Comparison of ENCODE assay signal across 8 cellular contexts in genomic region chr1:225653463-225654276, GRCh38. TPM values are rescaled to one million over a fixed set of nuclear protein-coding genes. Genes with fewer than 3 reads are reported as not detected.
DNase-seq lines count a peak whose midpoint lies in the region; ATAC-seq and TF ChIP-seq lines count a peak whose summit lies in the region.

No MANE protein-coding gene starts in this region.

- no peak for TF ChIP-seq CTCF in CD4-positive, alpha-beta T cell (IDR thresholded peaks at IDR 0.05)
- TF ChIP-seq CTCF in esophagus muscularis mucosa (IDR thresholded peaks at IDR 0.05) (no peak), thoracic aorta (IDR thresholded peaks at IDR 0.05) (no peak)

- peaks cover 36% of the 10 kb centered on the region for H3K27me3 ChIP-seq in CD4-positive, alpha-beta T cell (ENCODE audit: control insufficient read depth, insufficient read depth, low read length)
- H3K27me3 ChIP-seq in esophagus muscularis mucosa (peaks cover 0 to 8% (median 0%) of the 10 kb centered on the region in 4 donors), mononuclear cell (ENCODE audit: insufficient read depth, low read length) (peaks cover 48% of the 10 kb centered on the region), thoracic aorta (replicated peaks; ENCODE audit: insufficient read depth) (no peaks in the 10 kb centered on the region)

- no peaks in the 10 kb centered on the region for H3K9me3 Mint-ChIP-seq in CD4-positive, alpha-beta T cell

- H3K27ac Mint-ChIP-seq in CD4-positive, alpha-beta T cell, result no peak overlapping the region

- H3K27ac ChIP-seq in CD4-positive, alpha-beta T cell (ENCODE audit: low read depth, low read length), result no peak overlapping the region
- H3K27ac ChIP-seq in esophagus muscularis mucosa (replicated peaks in 1 of 4), result peak overlapping the region; percentile 96 to 100 (median 98)
- peak overlapping the region; percentile 98 to 99 for H3K27ac ChIP-seq in thoracic aorta

- H3K4me3 ChIP-seq in esophagus muscularis mucosa, result peak overlapping the region; percentile 93 to 98 (median 96)
- peak overlapping the region; percentile 35 for H3K4me3 ChIP-seq in mononuclear cell (ENCODE audit: low read length)
- H3K4me3 ChIP-seq in thoracic aorta, result peak overlapping the region; percentile 87

- CTCF ChIA-PET in CD4-positive, alpha-beta T cell (lab: Charles Lee), result no interaction called here

- H3K36me3 Mint-ChIP-seq in CD4-positive, alpha-beta T cell (ENCODE audit: low read depth), result no peaks in the 10 kb centered on the region

- H3K36me3 ChIP-seq in esophagus muscularis mucosa, result no peaks in the 10 kb centered on the region
- H3K36me3 ChIP-seq in thoracic aorta, result no peaks in the 10 kb centered on the region

- peak; percentile 8 for TF ChIP-seq POLR2A in esophagus muscularis mucosa (IDR thresholded peaks at IDR 0.05; ENCODE audit: low read depth)

- peak; percentile 41 for ATAC-seq in CD4-positive, alpha-beta T cell (ENCODE audit: poor library complexity)
- ATAC-seq in GM21390 (IDR thresholded peaks at IDR 0.05; ENCODE audit: unreplicated experiment) (peak; percentile 31), thoracic aorta (ENCODE audit: insufficient number of reproducible peaks, low FRiP score, low read depth) (peak; percentile 47)

- peaks cover 21 to 59% (median 54%) of the 10 kb centered on the region in 4 donors for H3K4me1 ChIP-seq in esophagus muscularis mucosa
- H3K4me1 ChIP-seq in mononuclear cell (ENCODE audit: insufficient read depth, low read length), result peaks cover 17% of the 10 kb centered on the region
- H3K4me1 ChIP-seq in thoracic aorta (ENCODE audit: control insufficient read depth in 1 of 2, low read depth in 2 of 2), result peaks cover 20 to 52% of the 10 kb centered on the region in 2 donors

- intact Hi-C loops in CD4-positive, alpha-beta T cell (cut with DNase I, micrococcal nuclease), result no loop called here
- intact Hi-C loops in esophagus muscularis mucosa (cut with DNase I), result loop anchor here (5.0 to 10.0 kb wide), 2 partner anchors 119 to 169 kb away; no protein-coding TSS in a partner anchor

- no peak for TF ChIP-seq EP300 in esophagus muscularis mucosa (IDR thresholded peaks at IDR 0.05)

- no peaks in the 10 kb centered on the region for H3K9me3 ChIP-seq in CD4-positive, alpha-beta T cell (ENCODE audit: control insufficient read depth, low read length)
- H3K9me3 ChIP-seq in esophagus muscularis mucosa (no peaks in the 10 kb centered on the region), mononuclear cell (ENCODE audit: low read depth, low read length) (no peaks in the 10 kb centered on the region), thoracic aorta (no peaks in the 10 kb centered on the region)

- POLR2A ChIA-PET in CD4-positive, alpha-beta T cell (lab: Charles Lee), result interaction anchor here (0.9 to 2.6 kb wide), 3 partner anchors 124 to 270 kb away, joined by 4 to 9 read pairs (median 5); partner anchors contain the start of genes PYCR2 and SRP9

- peaks cover 15% of the 10 kb centered on the region for H3K4me1 Mint-ChIP-seq in CD4-positive, alpha-beta T cell (ENCODE audit: low read depth)

- H3K27me3 Mint-ChIP-seq in CD4-positive, alpha-beta T cell, result peaks cover 41% of the 10 kb centered on the region

- peak in 3 of 10 experiments; percentile 4 to 7 (median 5) for DNase-seq in CD4-positive, alpha-beta T cell
- peak; percentile 61 for DNase-seq in NCI-H1930 (lab: John Stamatoyannopoulos, UW)
- peak; percentile 71 for DNase-seq in activated CD8-positive, alpha-beta memory T cell treated with anti-CD3 and anti-CD28 coated beads for 24 hours
- DNase-seq in esophagus muscularis mucosa (ENCODE audit: extremely low spot score), result peak; percentile 94
- DNase-seq in thoracic aorta (ENCODE audit: low spot score), result peak; percentile 48
- no peak for DNase-seq in effector CD4-positive, alpha-beta T cell

- H3K4me3 Mint-ChIP-seq in CD4-positive, alpha-beta T cell, result peak overlapping the region; percentile 83

- WGBS in esophagus muscularis mucosa, result 2% methylated on average over 28 of the region's 70 CpGs

RNA-seq across cellular contexts. Expression of gene ENAH, which starts 0.7 kb away (rescaled TPM):
- not detected for total RNA-seq in CD4-positive, alpha-beta T cell
- 100 to 1,000 TPM; 198 to 229 (median 201) TPM for total RNA-seq in esophagus muscularis mucosa
- total RNA-seq in mononuclear cell, result 0.52 TPM
- total RNA-seq in thoracic aorta, result 100 to 1,000 TPM; 111 to 119 TPM

Comparison
In these comparisons a context has a peak if more than half of its experiments do, and no peak if none do; other contexts are left out.
1. H3K4me3 ChIP-seq: peak in every context shown above with its lines; median percentile 96 in esophagus muscularis mucosa; 87 in thoracic aorta; 35 in mononuclear cell.
2. RNA of gene ENAH, which starts 0.7 kb away (total RNA-seq): 198 to 229 TPM in esophagus muscularis mucosa and 111 to 119 TPM in thoracic aorta; 0.52 TPM in mononuclear cell (single experiment) and not detected in CD4-positive, alpha-beta T cell; every median in the first group is over 10 times any median in the second.
3. Peak in every context shown above with its lines, with median percentiles within 50 percentile points of each other: ATAC-seq.